In the genomic region with DNA sequence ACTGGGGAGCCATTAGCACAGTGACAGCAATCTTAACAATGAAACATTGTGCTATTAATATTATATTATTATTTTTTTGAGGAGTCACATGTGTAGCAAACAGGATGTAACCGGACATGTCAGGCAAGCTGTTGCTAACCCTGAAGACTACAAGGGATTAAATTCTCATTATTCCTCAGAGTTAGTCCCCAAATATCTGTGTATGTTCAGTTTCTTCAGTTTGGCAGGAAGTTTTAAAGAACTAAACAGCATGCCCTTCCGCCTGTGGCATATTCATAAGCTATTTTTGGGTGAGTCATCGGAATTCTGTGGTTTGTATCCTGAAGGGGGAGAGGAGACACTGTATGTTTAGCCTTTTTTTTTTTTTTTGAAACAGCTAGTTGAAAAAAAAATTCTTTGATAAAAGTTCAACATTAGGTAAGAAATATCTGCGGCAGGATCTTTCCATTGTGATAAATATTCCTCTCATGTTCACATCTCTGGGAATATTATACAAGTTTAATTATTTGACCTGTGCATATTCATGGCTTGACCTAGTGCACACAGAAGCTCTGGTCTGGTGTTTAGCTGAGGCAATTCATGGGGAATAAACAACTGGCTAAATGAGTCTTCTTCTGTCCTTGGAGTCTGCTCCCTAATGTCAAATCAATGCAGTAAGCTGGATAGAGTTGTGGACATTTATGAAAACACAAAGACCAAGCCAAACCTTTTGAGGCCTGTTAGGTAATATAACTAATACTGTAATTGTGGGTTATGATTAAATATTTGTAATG, we compare ENCODE assay signal across 13 cellular contexts.
DNase-seq lines count a peak whose midpoint lies in the region; ATAC-seq and TF ChIP-seq lines count a peak whose summit lies in the region.
"Had no signal": no experiment of that assay in that cellular context is flagged by ENCODE, and none has a peak within 500 bp of the region (broad histone marks: within the 10 kb centered on the region; RNA-seq: fewer than 3 reads in every experiment).

No MANE protein-coding gene starts in this region.

- H3K23ac ChIP-seq in mesenchymal stem cell (ENCODE audit: low read length in 2 of 2), result no peak overlapping the region

- POLR2A ChIA-PET in BJ (lab: Charles Lee), result interaction anchor here (0.6 kb wide), 1 partner anchor 110 kb away, joined by 3 read pairs; no protein-coding TSS in a partner anchor
- POLR2A ChIA-PET in naive thymus-derived CD4-positive, alpha-beta T cell (lab: Charles Lee), result no interaction called here

- H3K9me3 ChIP-seq in mesenchymal stem cell (ENCODE audit: control insufficient read depth, low read length), result no peaks in the 10 kb centered on the region
- H3K9me3 ChIP-seq in naive thymus-derived CD4-positive, alpha-beta T cell (ENCODE audit: control insufficient read depth in 2 of 3, low read length in 3 of 3), result no peaks in the 10 kb centered on the region

- no peaks in the 10 kb centered on the region for H3K27me3 ChIP-seq in BJ (ENCODE audit: control insufficient read depth, insufficient read depth, low read length)
- H3K27me3 ChIP-seq in mesenchymal stem cell (ENCODE audit: control insufficient read depth in 1 of 2, insufficient read depth in 1 of 2, low read length in 2 of 2), result no peaks in the 10 kb centered on the region
- no peaks in the 10 kb centered on the region for H3K27me3 ChIP-seq in naive thymus-derived CD4-positive, alpha-beta T cell (ENCODE audit: control insufficient read depth in 2 of 2, insufficient read depth in 2 of 2, low read length in 2 of 2)
- H3K27me3 ChIP-seq: cardiac muscle cell had no signal

- H2AK5ac ChIP-seq in mesenchymal stem cell (ENCODE audit: low read length, severe bottlenecking), result no peak overlapping the region

- no peak overlapping the region for H2AFZ ChIP-seq in mesenchymal stem cell (ENCODE audit: low read depth, low read length)

- H3K36me3 Mint-ChIP-seq in chondrocyte (ENCODE audit: low read depth), result no peaks in the 10 kb centered on the region
- H3K36me3 Mint-ChIP-seq in naive thymus-derived CD4-positive, alpha-beta T cell, result peaks cover 0 to 3% (median 0%) of the 10 kb centered on the region in 5 donors

- no peaks in the 10 kb centered on the region for H3K79me1 ChIP-seq in mesenchymal stem cell (replicated peaks; ENCODE audit: low read length, poor library complexity, severe bottlenecking)

- 0% methylated on average over 3 of the region's 4 CpGs for WGBS in mesenchymal stem cell

- no peak overlapping the region for H3K18ac ChIP-seq in mesenchymal stem cell (ENCODE audit: low read depth in 1 of 2, low read length in 2 of 2)

- peaks cover 4% of the 10 kb centered on the region for H3K4me1 ChIP-seq in mesenchymal stem cell (ENCODE audit: control insufficient read depth, insufficient read depth, low read depth, low read length)
- H3K4me1 ChIP-seq in naive thymus-derived CD4-positive, alpha-beta T cell (ENCODE audit: control insufficient read depth in 2 of 2, insufficient read depth in 2 of 2, low read length in 2 of 2), result peaks cover 0 to 4% of the 10 kb centered on the region in 2 donors

- H3K27ac Mint-ChIP-seq in chondrocyte (ENCODE audit: unreplicated experiment), result peak overlapping the region; percentile 89
- no peak overlapping the region for H3K27ac Mint-ChIP-seq in naive thymus-derived CD4-positive, alpha-beta T cell
- H3K27ac Mint-ChIP-seq: activated CD8-positive, alpha-beta T cell treated with anti-CD3 and anti-CD28 coated beads for 36 hours had no signal

- no peak overlapping the region for H3K4me3 Mint-ChIP-seq in chondrocyte (ENCODE audit: unreplicated experiment)
- no peak overlapping the region for H3K4me3 Mint-ChIP-seq in naive thymus-derived CD4-positive, alpha-beta T cell
- H3K4me3 Mint-ChIP-seq: activated CD8-positive, alpha-beta T cell treated with anti-CD3 and anti-CD28 coated beads for 36 hours had no signal

- H2BK12ac ChIP-seq in mesenchymal stem cell (ENCODE audit: low read length in 2 of 2), result no peak overlapping the region

- H3K4me3 ChIP-seq in BJ (ENCODE audit: low read depth, low read length), result no peak overlapping the region
- H3K4me3 ChIP-seq in mesenchymal stem cell (ENCODE audit: insufficient read depth in 1 of 2, low read depth in 1 of 2, low read length in 2 of 2), result no peak overlapping the region
- H3K4me3 ChIP-seq in naive thymus-derived CD4-positive, alpha-beta T cell (ENCODE audit: low read length), result no peak overlapping the region
- H3K4me3 ChIP-seq: cardiac muscle cell had no signal

- no peak overlapping the region for H3K14ac ChIP-seq in mesenchymal stem cell (ENCODE audit: low read length in 2 of 2)

- no peak overlapping the region for H2BK5ac ChIP-seq in mesenchymal stem cell (ENCODE audit: low read depth, low read length, poor library complexity, severe bottlenecking)

- H3K27me3 Mint-ChIP-seq in chondrocyte (ENCODE audit: low read depth), result no peaks in the 10 kb centered on the region
- H3K27me3 Mint-ChIP-seq in naive thymus-derived CD4-positive, alpha-beta T cell, result peaks cover 0 to 24% (median 0%) of the 10 kb centered on the region in 5 donors

- peaks cover 77% of the 10 kb centered on the region for H3K4me1 Mint-ChIP-seq in chondrocyte (ENCODE audit: low read depth)
- peaks cover 6 to 15% (median 12%) of the 10 kb centered on the region in 7 donors for H3K4me1 Mint-ChIP-seq in naive thymus-derived CD4-positive, alpha-beta T cell

- no peak overlapping the region for H2BK120ac ChIP-seq in mesenchymal stem cell (ENCODE audit: low read depth, low read length)

- no peak overlapping the region for H3K4me2 ChIP-seq in mesenchymal stem cell (ENCODE audit: low read length, poor library complexity, severe bottlenecking)

- H4K91ac ChIP-seq in mesenchymal stem cell (ENCODE audit: low read length), result no peak overlapping the region

- H3K9ac ChIP-seq in mesenchymal stem cell (ENCODE audit: low read length), result peak overlapping the region; percentile 71

- intact Hi-C loops in cardiac septum (cut with DNase I), result no loop called here
- intact Hi-C loops in naive thymus-derived CD4-positive, alpha-beta T cell (cut with micrococcal nuclease), result no loop called here

- H3K27ac ChIP-seq in mesenchymal stem cell (ENCODE audit: low read length, poor library complexity, severe bottlenecking), result peak overlapping the region; percentile 95
- H3K27ac ChIP-seq in naive thymus-derived CD4-positive, alpha-beta T cell (ENCODE audit: low read depth, low read length), result no peak overlapping the region
- H3K27ac ChIP-seq: cardiac muscle cell had no signal

- in situ Hi-C loops in GM13977 (cut with MboI; ENCODE audit: low pct_unique_long_range_greater_than_20kb, low sequenced_read_pairs, unreplicated experiment), result no loop called here

- no peaks in the 10 kb centered on the region for H3K9me3 Mint-ChIP-seq in chondrocyte (ENCODE audit: low read depth)
- no peaks in the 10 kb centered on the region for H3K9me3 Mint-ChIP-seq in naive thymus-derived CD4-positive, alpha-beta T cell
- H3K9me3 Mint-ChIP-seq: activated CD8-positive, alpha-beta T cell treated with anti-CD3 and anti-CD28 coated beads for 36 hours had no signal

- H3K36me3 ChIP-seq in BJ (ENCODE audit: control insufficient read depth, insufficient read depth, low read length) (no peaks in the 10 kb centered on the region), mesenchymal stem cell (ENCODE audit: control insufficient read depth in 1 of 2, insufficient read depth in 2 of 2, low read depth in 1 of 2, low read length in 2 of 2) (no peaks in the 10 kb centered on the region)
- H3K36me3 ChIP-seq in naive thymus-derived CD4-positive, alpha-beta T cell (ENCODE audit: control insufficient read depth in 2 of 3, insufficient read depth in 3 of 3, low read length in 3 of 3), result no peaks in the 10 kb centered on the region
- H3K36me3 ChIP-seq: cardiac muscle cell had no signal

- CTCF ChIA-PET in BJ (lab: Yijun Ruan, JAX), result interaction anchor here (0.6 to 2.1 kb wide), 5 partner anchors 17 to 203 kb away, joined by 3 to 7 read pairs (median 3); partner anchors contain the start of gene CDKN2B
- CTCF ChIA-PET in naive thymus-derived CD4-positive, alpha-beta T cell (lab: Charles Lee), result no interaction called here

- H3K4ac ChIP-seq in mesenchymal stem cell (ENCODE audit: low read depth in 1 of 2, low read length in 2 of 2), result no peak overlapping the region

- H2BK15ac ChIP-seq in mesenchymal stem cell (ENCODE audit: low read depth, poor library complexity, severe bottlenecking), result no peak overlapping the region

- ATAC-seq in naive thymus-derived CD4-positive, alpha-beta T cell, result no peak
- ATAC-seq: activated CD8-positive, alpha-beta T cell treated with anti-CD3 and anti-CD28 coated beads for 36 hours had no signal

- no peak overlapping the region for H4K8ac ChIP-seq in mesenchymal stem cell (ENCODE audit: low read length)

- TF ChIP-seq CTCF in BJ (IDR thresholded peaks at IDR 0.05; ENCODE audit: insufficient read depth, low read depth, low read length) (no peak), chondrocyte (IDR thresholded peaks at IDR 0.05) (no peak), GM13977 (IDR thresholded peaks at IDR 0.05; ENCODE audit: extremely low read depth, insufficient read depth, missing control alignments) (no peak)

- DNase-seq in BJ (ENCODE audit: low read depth) (peak; percentile 83), MV-4-11 (lab: John Stamatoyannopoulos, UW) (peak; percentile 77), chondrocyte (ENCODE audit: low spot score) (no peak), mesenchymal stem cell (peak; percentile 95), cardiac septum (ENCODE audit: low spot score) (no peak), GM13977 (ENCODE audit: low spot score) (no peak)
- DNase-seq in naive thymus-derived CD4-positive, alpha-beta T cell, result no peak
- no peak for DNase-seq in stimulated activated CD4-positive, alpha-beta T cell treated with anti-CD3 and anti-CD28 coated beads, Interleukin-12 subunit alpha, Interleukin-12 subunit beta, amount 100 ng/mL, for 4 hours
- DNase-seq: activated CD8-positive, alpha-beta T cell treated with anti-CD3 and anti-CD28 coated beads for 36 hours; COR-L47; retina; stimulated activated naive CD4-positive, alpha-beta T cell treated with Interleukin-2 at 50 U/mL for 16 hours had no signal

Comparison
In these comparisons a context has a peak if more than half of its experiments do, and no peak if none do; other contexts are left out.
1. DNase-seq: peak in BJ (single experiment), MV-4-11 (single experiment) and mesenchymal stem cell (single experiment); none in chondrocyte (single experiment), cardiac septum (single experiment), naive thymus-derived CD4-positive, alpha-beta T cell (0 of 9), GM13977 (single experiment) and stimulated activated CD4-positive, alpha-beta T cell treated with anti-CD3 and anti-CD28 coated beads, Interleukin-12 subunit alpha, Interleukin-12 subunit beta, amount 100 ng/mL, for 4 hours (single experiment).